ENCODE assay signal across 1 cellular context in the genomic region with DNA sequence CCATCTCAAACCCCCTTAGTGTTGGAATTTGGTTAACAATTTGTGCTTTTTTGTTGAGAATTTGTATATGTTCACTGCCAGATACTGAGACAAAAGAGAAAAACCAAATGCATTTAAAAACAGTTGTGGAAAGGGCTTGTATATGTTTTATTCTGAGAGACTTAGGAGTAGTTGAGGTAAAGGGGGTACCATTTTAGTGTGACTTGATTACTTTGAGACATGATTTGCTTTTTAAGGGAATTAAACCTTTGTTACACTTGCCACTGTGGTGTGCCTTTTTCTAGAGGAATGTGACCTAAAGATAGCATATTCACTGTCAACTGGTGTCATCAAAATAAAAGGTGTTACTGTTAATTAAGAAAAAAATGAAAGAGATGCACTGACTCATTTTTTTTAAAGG.
TF ChIP-seq lines count a peak whose summit lies in the region.

No MANE protein-coding gene starts in this region.

TF ChIP-seq in HEK293, 187 proteins besides CTCF, POLR2A, EP300 and RAD21 (continued from another document):
- TF ChIP-seq, protein P1, sequence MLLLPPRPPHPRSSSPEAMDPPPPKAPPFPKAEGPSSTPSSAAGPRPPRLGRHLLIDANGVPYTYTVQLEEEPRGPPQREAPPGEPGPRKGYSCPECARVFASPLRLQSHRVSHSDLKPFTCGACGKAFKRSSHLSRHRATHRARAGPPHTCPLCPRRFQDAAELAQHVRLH (tag by site-specific recombination; IDR thresholded peaks at IDR 0.05), result no peak
- no peak for TF ChIP-seq ZNF416 (tag by site-specific recombination; IDR thresholded peaks at IDR 0.05)
- no peak for TF ChIP-seq ZNF791 (tag by site-specific recombination; IDR thresholded peaks at IDR 0.05)
